In the genomic region with DNA sequence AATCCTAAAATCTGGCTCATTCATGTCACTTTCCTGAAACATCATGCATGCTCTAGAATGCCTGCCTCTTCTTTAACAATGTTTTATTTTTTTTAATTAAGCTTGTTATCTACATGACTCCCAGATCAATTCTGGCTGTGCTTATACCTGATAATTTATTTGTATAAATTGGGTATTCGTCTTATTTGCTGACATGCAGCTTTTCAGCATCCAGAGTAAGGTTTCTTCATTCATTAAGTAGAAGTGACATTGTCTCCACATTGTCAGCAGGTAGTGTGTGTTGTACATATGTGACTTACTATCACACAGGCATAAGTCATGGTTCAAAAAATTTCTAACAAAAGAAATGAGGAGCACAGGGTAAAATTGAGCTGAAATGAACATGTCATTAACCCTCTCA, we compare ENCODE assay signal across 25 cellular contexts.
"Had no signal": no experiment of that assay in that cellular context is flagged by ENCODE, and none has a peak within 500 bp of the region (broad histone marks: within the 10 kb centered on the region; RNA-seq: fewer than 3 reads in every experiment).

No MANE protein-coding gene starts in this region.

- H3K27ac Mint-ChIP-seq: activated CD4-positive, alpha-beta memory T cell treated with anti-CD3 and anti-CD28 coated beads, Interleukin-2, amount 10 ng/mL, durations not matched to agents 7 days and 5 days; activated CD4-positive, alpha-beta T cell treated with anti-CD3 and anti-CD28 coated beads, Interleukin-2, amount 10 ng/mL, durations not matched to agents 7 days and 5 days; activated naive CD4-positive, alpha-beta T cell treated with anti-CD3 and anti-CD28 coated beads, Interleukin-2, amount 10 ng/mL, durations not matched to agents 7 days and 5 days; naive B cell; progenitor cell of endocrine pancreas; type B pancreatic cell had no signal

- H3K4me1 Mint-ChIP-seq: naive B cell had no signal

- H3K27me3 Mint-ChIP-seq: activated CD4-positive, alpha-beta memory T cell treated with anti-CD3 and anti-CD28 coated beads, Interleukin-2, amount 10 ng/mL, durations not matched to agents 7 days and 5 days; activated CD4-positive, alpha-beta T cell treated with anti-CD3 and anti-CD28 coated beads, Interleukin-2, amount 10 ng/mL, durations not matched to agents 7 days and 5 days; activated naive CD4-positive, alpha-beta T cell treated with anti-CD3 and anti-CD28 coated beads, Interleukin-2, amount 10 ng/mL, durations not matched to agents 7 days and 5 days; activated T-cell treated with anti-CD3 and anti-CD28 coated beads, Interleukin-2, amount 50 U/mL, for 24 hours; naive B cell; progenitor cell of endocrine pancreas; stimulated activated naive CD8-positive, alpha-beta T cell treated with anti-CD3 and anti-CD28 coated beads, Interleukin-15, amount 100 ng/mL, for 72 hours; type B pancreatic cell had no signal

- ATAC-seq: gastroesophageal sphincter; left cardiac atrium; left ventricle myocardium superior; sciatic nerve; stimulated activated naive CD8-positive, alpha-beta T cell treated with anti-CD3 and anti-CD28 coated beads, Interleukin-15, amount 100 ng/mL, for 72 hours had no signal

- H3K36me3 ChIP-seq: colonic mucosa, gastroesophageal sphincter, uterus had no signal

- H3K9me3 ChIP-seq: colonic mucosa, gastroesophageal sphincter, uterus had no signal

- H3K4me3 Mint-ChIP-seq: activated CD4-positive, alpha-beta memory T cell treated with anti-CD3 and anti-CD28 coated beads, Interleukin-2, amount 10 ng/mL, durations not matched to agents 7 days and 5 days; activated CD4-positive, alpha-beta T cell treated with anti-CD3 and anti-CD28 coated beads, Interleukin-2, amount 10 ng/mL, durations not matched to agents 7 days and 5 days; activated naive CD4-positive, alpha-beta T cell treated with anti-CD3 and anti-CD28 coated beads, Interleukin-2, amount 10 ng/mL, durations not matched to agents 7 days and 5 days; naive B cell; type B pancreatic cell had no signal

- H3K27ac ChIP-seq: colonic mucosa, gastroesophageal sphincter, uterus had no signal

- H3K36me3 Mint-ChIP-seq: naive B cell, type B pancreatic cell had no signal

- H3K4me1 ChIP-seq: colonic mucosa, uterus had no signal

- DNase-seq: activated CD4-positive, alpha-beta memory T cell treated with anti-CD3 and anti-CD28 coated beads, Interleukin-2, amount 10 ng/mL, durations not matched to agents 7 days and 5 days; activated CD4-positive, alpha-beta T cell treated with anti-CD3 and anti-CD28 coated beads for 1 hour; activated CD4-positive, alpha-beta T cell treated with anti-CD3 and anti-CD28 coated beads, Interleukin-2, amount 10 ng/mL, durations not matched to agents 7 days and 5 days; activated CD8-positive, alpha-beta memory T cell treated with anti-CD3 and anti-CD28 coated beads, Interleukin-2, amount 50 U/mL, for 48 hours; activated gamma-delta T cell; activated naive CD4-positive, alpha-beta T cell treated with anti-CD3 and anti-CD28 coated beads, Interleukin-2, amount 10 ng/mL, durations not matched to agents 7 days and 5 days; activated T-cell treated with anti-CD3 and anti-CD28 coated beads, Interleukin-2, amount 50 U/mL, for 24 hours; cerebellar nuclear complex; colonic mucosa; head of caudate nucleus; hippocampal formation; left cardiac atrium; left ventricle myocardium superior; naive B cell; stimulated activated CD4-positive, alpha-beta T cell treated with anti-CD3 and anti-CD28 coated beads, Interleukin-12 subunit alpha, Interleukin-12 subunit beta, amount 100 ng/mL, for 4 hours; stimulated activated CD4-positive, alpha-beta T cell treated with anti-CD3 and anti-CD28 coated beads, Interleukin-4, amount 100 ng/mL, for 1 hour; stimulated activated naive CD8-positive, alpha-beta T cell treated with anti-CD3 and anti-CD28 coated beads, Interleukin-15, amount 100 ng/mL, for 72 hours; substantia nigra; T-helper 2 cell; uterus had no signal

- H3K27me3 ChIP-seq: colonic mucosa, gastroesophageal sphincter, uterus had no signal

- H3K4me3 ChIP-seq: colonic mucosa, gastroesophageal sphincter, skin epidermis, uterus had no signal

- H3K9me3 Mint-ChIP-seq: type B pancreatic cell had no signal
